In the genomic region with DNA sequence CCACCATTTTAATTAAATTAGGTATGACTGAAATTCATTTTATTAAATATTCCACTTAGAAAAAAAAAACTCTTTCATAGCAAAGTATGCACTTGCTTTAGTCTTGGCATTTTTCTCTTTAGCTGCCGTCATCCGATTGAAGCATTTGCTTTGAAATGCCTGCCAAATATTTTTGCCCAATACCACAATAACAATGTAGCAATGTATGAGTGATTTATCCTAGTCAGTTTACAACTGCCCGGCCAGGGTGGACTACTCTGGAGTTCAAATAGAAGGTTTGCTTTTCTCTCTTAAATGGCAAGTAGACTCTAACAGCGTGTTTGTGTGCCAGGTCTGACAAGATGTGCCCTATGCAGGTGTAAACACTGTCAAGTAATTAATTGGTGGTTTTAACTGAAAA, we compare ENCODE assay signal across 25 cellular contexts.
DNase-seq lines count a peak whose midpoint lies in the region; ATAC-seq and TF ChIP-seq lines count a peak whose summit lies in the region.
"Had no signal": no experiment of that assay in that cellular context is flagged by ENCODE, and none has a peak within 500 bp of the region (broad histone marks: within the 10 kb centered on the region; RNA-seq: fewer than 3 reads in every experiment).

No MANE protein-coding gene starts in this region.

- peaks cover 6% of the 10 kb centered on the region for H3K36me3 Mint-ChIP-seq in mesothelial cell of epicardium
- H3K36me3 Mint-ChIP-seq in activated naive CD8-positive, alpha-beta T cell treated with anti-CD3 and anti-CD28 coated beads for 36 hours: no peaks in the 10 kb centered on the region
- no peaks in the 10 kb centered on the region for H3K36me3 Mint-ChIP-seq in effector memory CD8-positive, alpha-beta T cell (ENCODE audit: insufficient read depth)
- H3K36me3 Mint-ChIP-seq: CD14-positive monocyte had no signal

- H3K4me1 ChIP-seq in testis (peaks cover 13% of the 10 kb centered on the region), psoas muscle (no peaks in the 10 kb centered on the region)

- H3K9me3 ChIP-seq in testis (no peaks in the 10 kb centered on the region), psoas muscle (no peaks in the 10 kb centered on the region)

- no peak overlapping the region for H3K4me3 Mint-ChIP-seq in mesothelial cell of epicardium
- H3K4me3 Mint-ChIP-seq in activated naive CD8-positive, alpha-beta T cell treated with anti-CD3 and anti-CD28 coated beads for 36 hours: no peak overlapping the region
- no peak overlapping the region for H3K4me3 Mint-ChIP-seq in effector memory CD8-positive, alpha-beta T cell
- H3K4me3 Mint-ChIP-seq: activated CD4-positive, alpha-beta T cell treated with anti-CD3 and anti-CD28 coated beads for 36 hours; activated T-cell treated with anti-CD3 and anti-CD28 coated beads, Interleukin-2, amount 50 U/mL, for 24 hours; CD14-positive monocyte; H9; immature natural killer cell; T-helper 1 cell treated with Interleukin-12 subunit alpha and Interleukin-12 subunit beta and Interleukin-4 antibody, amounts not matched to agents 30 μg/mL and 1 μg/mL, for 36 hours had no signal

- H3K4me3 ChIP-seq in choroid plexus epithelial cell (ENCODE audit: low read depth, low read length) (no peak overlapping the region), testis (no peak overlapping the region), psoas muscle (no peak overlapping the region)
- H3K4me3 ChIP-seq: cardiac muscle cell, skin epidermis had no signal

- H3K27ac ChIP-seq in testis (no peak overlapping the region), psoas muscle (no peak overlapping the region)
- H3K27ac ChIP-seq: skin epidermis had no signal

- intact Hi-C loops in testis (cut with DNase I; ENCODE audit: low total_unique reads) (no loop called here), psoas muscle (cut with DNase I) (no loop called here)

- ATAC-seq in psoas muscle: no peak
- ATAC-seq in effector memory CD8-positive, alpha-beta T cell (replicated peaks): no peak
- ATAC-seq: activated CD4-positive, alpha-beta T cell treated with anti-CD3 and anti-CD28 coated beads for 36 hours had no signal

- no peak for TF ChIP-seq POLR2A in testis (IDR thresholded peaks at IDR 0.05)

- peaks cover 40% of the 10 kb centered on the region for H3K4me1 Mint-ChIP-seq in mesothelial cell of epicardium
- H3K4me1 Mint-ChIP-seq in activated naive CD8-positive, alpha-beta T cell treated with anti-CD3 and anti-CD28 coated beads for 36 hours: no peaks in the 10 kb centered on the region
- H3K4me1 Mint-ChIP-seq in effector memory CD8-positive, alpha-beta T cell (ENCODE audit: low read depth in 2 of 2): no peaks in the 10 kb centered on the region
- H3K4me1 Mint-ChIP-seq: activated CD4-positive, alpha-beta T cell treated with anti-CD3 and anti-CD28 coated beads for 36 hours; CD14-positive monocyte; immature natural killer cell had no signal

- H3K27ac Mint-ChIP-seq in mesothelial cell of epicardium: peak overlapping the region; percentile 91
- H3K27ac Mint-ChIP-seq in activated naive CD8-positive, alpha-beta T cell treated with anti-CD3 and anti-CD28 coated beads for 36 hours: no peak overlapping the region
- H3K27ac Mint-ChIP-seq in effector memory CD8-positive, alpha-beta T cell: no peak overlapping the region
- H3K27ac Mint-ChIP-seq: activated CD4-positive, alpha-beta T cell treated with anti-CD3 and anti-CD28 coated beads for 36 hours; activated T-cell treated with anti-CD3 and anti-CD28 coated beads, Interleukin-2, amount 50 U/mL, for 24 hours; CD14-positive monocyte; H9; immature natural killer cell; T-helper 1 cell treated with Interleukin-12 subunit alpha and Interleukin-12 subunit beta and Interleukin-4 antibody, amounts not matched to agents 30 μg/mL and 1 μg/mL, for 36 hours had no signal

- no peak for TF ChIP-seq CTCF in choroid plexus epithelial cell (conservative IDR thresholded peaks at IDR 0.05; ENCODE audit: low read depth, low read length)
- TF ChIP-seq CTCF in mesothelial cell of epicardium (IDR thresholded peaks at IDR 0.05; ENCODE audit: unreplicated experiment): no peak
- no peak for TF ChIP-seq CTCF in testis (IDR thresholded peaks at IDR 0.05)
- TF ChIP-seq CTCF in psoas muscle (IDR thresholded peaks at IDR 0.05): no peak

- H3K36me3 ChIP-seq in testis (ENCODE audit: low read depth, missing control alignments) (no peaks in the 10 kb centered on the region), psoas muscle (ENCODE audit: insufficient read depth in 1 of 2, low read depth in 1 of 2) (no peaks in the 10 kb centered on the region)
- H3K36me3 ChIP-seq: cardiac muscle cell had no signal

- H3K27me3 ChIP-seq in testis (no peaks in the 10 kb centered on the region), psoas muscle (ENCODE audit: insufficient read depth in 3 of 3, low read length in 2 of 3) (peaks cover 0 to 2% (median 0%) of the 10 kb centered on the region in 3 donors)
- H3K27me3 ChIP-seq: cardiac muscle cell had no signal

- DNase-seq in LHCN-M2 (ENCODE audit: low read depth): peak; percentile 54
- DNase-seq in choroid plexus epithelial cell (ENCODE audit: low read depth): peak; percentile 5
- DNase-seq in mesothelial cell of epicardium (ENCODE audit: low spot score in 2 of 2, unreplicated experiment in 2 of 2): no peak
- peak; percentile 54 for DNase-seq in testis
- DNase-seq in psoas muscle: no peak
- DNase-seq in activated naive CD8-positive, alpha-beta T cell treated with anti-CD3 and anti-CD28 coated beads for 36 hours: no peak
- no peak for DNase-seq in effector memory CD8-positive, alpha-beta T cell
- DNase-seq: activated CD4-positive, alpha-beta T cell treated with anti-CD3 and anti-CD28 coated beads for 36 hours; activated gamma-delta T cell treated with Interleukin-2 at 50 U/mL for 16 hours; activated T-cell treated with anti-CD3 and anti-CD28 coated beads, Interleukin-2, amount 50 U/mL, for 24 hours; cortex of kidney; H9; immature natural killer cell; Kasumi-1; NCI-H1092; NCI-H187 treated with DMSO at 0.1 percent for 48 hours; NCI-H345; NCI-H774; posterior cingulate gyrus; stimulated activated CD4-positive, alpha-beta T cell treated with anti-CD3 and anti-CD28 coated beads, Interleukin-1b, Interleukin-23, amount 100 ng/mL, for 48 hours; substantia nigra had no signal

- peaks cover 15% of the 10 kb centered on the region for H3K9me3 Mint-ChIP-seq in mesothelial cell of epicardium
- H3K9me3 Mint-ChIP-seq in activated naive CD8-positive, alpha-beta T cell treated with anti-CD3 and anti-CD28 coated beads for 36 hours: peaks cover 5% of the 10 kb centered on the region
- H3K9me3 Mint-ChIP-seq in effector memory CD8-positive, alpha-beta T cell: peaks cover 0 to 3% of the 10 kb centered on the region in 2 donors
- H3K9me3 Mint-ChIP-seq: activated T-cell treated with anti-CD3 and anti-CD28 coated beads, Interleukin-2, amount 50 U/mL, for 24 hours had no signal

- no peaks in the 10 kb centered on the region for H3K27me3 Mint-ChIP-seq in mesothelial cell of epicardium (ENCODE audit: low read depth)
- no peaks in the 10 kb centered on the region for H3K27me3 Mint-ChIP-seq in activated naive CD8-positive, alpha-beta T cell treated with anti-CD3 and anti-CD28 coated beads for 36 hours
- no peaks in the 10 kb centered on the region for H3K27me3 Mint-ChIP-seq in effector memory CD8-positive, alpha-beta T cell

- 39 to 47% methylated on average over 4 of the region's 4 CpGs for WGBS in testis, 2 donors
- 21 to 44% (median 25%) methylated on average over 4 of the region's 4 CpGs for WGBS in psoas muscle, 3 donors

Comparison
In these comparisons a context has a peak if more than half of its experiments do, and no peak if none do; other contexts are left out.
1. DNase-seq: peak in LHCN-M2 (single experiment), choroid plexus epithelial cell (single experiment) and testis (single experiment); none in mesothelial cell of epicardium (0 of 2), psoas muscle (0 of 2), activated naive CD8-positive, alpha-beta T cell treated with anti-CD3 and anti-CD28 coated beads for 36 hours (single experiment) and effector memory CD8-positive, alpha-beta T cell (0 of 3).